Comparison of ENCODE assay signal across 7 cellular contexts in genomic region chr11:31109446-31109845, GRCh38.
"Had no signal": no experiment of that assay in that cellular context is flagged by ENCODE, and none has a peak within 500 bp of the region (broad histone marks: within the 10 kb centered on the region; RNA-seq: fewer than 3 reads in every experiment).

No MANE protein-coding gene starts in this region.

- DNase-seq: GM23248, H7, HFFc6, KBM-7 had no signal

- H3K27ac ChIP-seq: GM23248, HL-60 had no signal

- FAIRE-seq: HepG2 had no signal

- H2AFZ ChIP-seq: GM23248 had no signal

- H3K36me3 ChIP-seq: HAP-1 had no signal

- H3K4me3 ChIP-seq: GM23248, HAP-1 had no signal

- H3K9me3 ChIP-seq: HAP-1 had no signal

- H3K4me1 ChIP-seq: HAP-1 had no signal

- H3K9ac ChIP-seq: GM23248 had no signal
